ENCODE assay signal across 19 cellular contexts in the genomic region with DNA sequence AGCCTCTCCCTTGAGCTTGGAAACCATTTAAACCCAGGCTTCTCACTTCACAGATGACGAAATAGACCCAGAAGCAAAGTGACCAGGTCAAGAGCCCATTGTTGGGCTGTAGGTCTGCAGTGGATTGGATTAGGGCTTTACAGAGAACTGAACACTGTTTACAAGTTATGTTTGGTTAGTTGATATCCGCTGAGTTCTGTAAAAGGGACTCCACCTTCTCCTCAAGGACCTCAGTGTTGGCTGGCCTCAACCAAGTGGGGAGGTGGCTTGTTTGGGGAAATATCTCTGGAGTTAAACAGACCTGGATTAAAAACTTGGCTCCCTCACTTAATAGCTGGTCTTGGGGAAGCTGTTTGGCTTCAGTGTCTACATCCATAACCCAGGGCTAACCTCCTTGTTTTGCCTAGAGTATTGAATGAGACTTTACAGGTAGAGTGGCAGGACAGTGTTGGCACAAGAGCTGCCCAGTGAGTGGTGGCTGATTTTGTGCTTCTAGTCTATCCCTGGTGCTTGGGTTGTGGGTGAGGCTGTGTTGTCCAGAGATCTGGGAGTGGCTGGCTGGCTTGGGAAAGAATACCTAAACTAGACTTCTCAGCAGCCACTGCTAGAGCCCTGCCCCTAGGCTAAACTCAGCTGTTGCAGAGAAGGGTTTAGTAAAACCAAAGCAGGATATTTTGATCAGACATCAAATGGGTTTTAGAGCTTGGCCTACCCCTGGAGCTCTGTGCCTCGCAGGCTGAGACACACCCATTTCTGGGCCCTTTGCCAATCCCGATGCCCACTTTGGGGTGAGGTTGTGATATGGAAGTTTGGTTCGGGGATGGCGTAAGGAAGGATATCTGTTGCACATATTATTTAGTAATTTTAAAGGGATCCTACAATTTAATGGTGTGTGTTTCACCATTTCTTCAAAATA.
DNase-seq lines count a peak whose midpoint lies in the region; ATAC-seq and TF ChIP-seq lines count a peak whose summit lies in the region.
"Had no signal": no experiment of that assay in that cellular context is flagged by ENCODE, and none has a peak within 500 bp of the region (broad histone marks: within the 10 kb centered on the region; RNA-seq: fewer than 3 reads in every experiment).

No MANE protein-coding gene starts in this region.

- H3K9me3 Mint-ChIP-seq in progenitor cell of endocrine pancreas (ENCODE audit: low read depth) = no peaks in the 10 kb centered on the region
- H3K9me3 Mint-ChIP-seq: HFFc6 had no signal

- H3K36me3 ChIP-seq in HEK293 (ENCODE audit: control insufficient read depth in 2 of 2, insufficient read depth in 1 of 2, low read length in 2 of 2) = peaks cover 0 to 8% of the 10 kb centered on the region in 2 experiments; a peak in 1 of 3 replicates
- H3K36me3 ChIP-seq in lung (ENCODE audit: control insufficient read depth in 2 of 2, insufficient read depth in 2 of 2, low read length in 2 of 2) = no peaks in the 10 kb centered on the region

- no peaks in the 10 kb centered on the region for H3K27me3 Mint-ChIP-seq in progenitor cell of endocrine pancreas

- no peak overlapping the region for H3K4me3 ChIP-seq in HEK293 (ENCODE audit: low read depth, low read length)
- H3K4me3 ChIP-seq in lung = no peak overlapping the region

- no peak overlapping the region for H3K4me3 Mint-ChIP-seq in progenitor cell of endocrine pancreas (ENCODE audit: low read depth)
- H3K4me3 Mint-ChIP-seq: HFFc6 had no signal

- no peaks in the 10 kb centered on the region for H3K9me3 ChIP-seq in HEK293 (ENCODE audit: control insufficient read depth, insufficient read depth, low read depth, low read length)
- H3K9me3 ChIP-seq in lung (ENCODE audit: control insufficient read depth in 2 of 2, insufficient read depth in 1 of 2, low read length in 1 of 2) = no peaks in the 10 kb centered on the region

- H3K27me3 ChIP-seq in lung (ENCODE audit: control insufficient read depth, insufficient read depth) = no peaks in the 10 kb centered on the region

- TF ChIP-seq CTCF in HEK293 (tag by site-specific recombination; IDR thresholded peaks at IDR 0.05) = no peak
- no peak for TF ChIP-seq CTCF in RWPE1 (conservative IDR thresholded peaks at IDR 0.05; ENCODE audit: low read depth)
- no peak for TF ChIP-seq CTCF in lung (IDR thresholded peaks at IDR 0.05; ENCODE audit: control extremely low read depth, extremely low read depth)
- no peak for TF ChIP-seq CTCF in progenitor cell of endocrine pancreas (IDR thresholded peaks at IDR 0.05; ENCODE audit: unreplicated experiment)
- TF ChIP-seq CTCF in GM10248 (IDR thresholded peaks at IDR 0.05; ENCODE audit: control extremely low read depth, extremely low read depth, low read depth, missing control alignments) = no peak

- H3K27ac ChIP-seq in HEK293 (ENCODE audit: extremely low read depth, low read depth, low read length) = no peak overlapping the region
- peak overlapping the region; percentile 67 for H3K27ac ChIP-seq in RWPE1
- peak overlapping the region in 1 of 2 donors; percentile 32 for H3K27ac ChIP-seq in lung (ENCODE audit: low read depth in 1 of 2, low read length in 1 of 2)
- H3K27ac ChIP-seq: C4-2B had no signal

- DNase-seq in RWPE1 (ENCODE audit: low spot score) = no peak
- DNase-seq in lung (ENCODE audit: low spot score) = no peak
- no peak for DNase-seq in progenitor cell of endocrine pancreas (ENCODE audit: low spot score, unreplicated experiment)
- DNase-seq in amygdala (lab: John Stamatoyannopoulos, UW) = no peak
- DNase-seq in GM10248 (ENCODE audit: extremely low spot score) = no peak
- DNase-seq: DMS153; EL; HFFc6; IMR-90; Karpas-422; MM.1S; NCI-H1105; NCI-H1694; NCI-H2107; NCI-H526 treated with DMSO at 0.1 percent for 48 hours; NK-92 treated with Interleukin-12 subunit alpha and Interleukin-12 subunit beta, amount 100 ng/mL, for 24 hours had no signal

- H3K4me1 Mint-ChIP-seq in progenitor cell of endocrine pancreas (ENCODE audit: low read depth) = no peaks in the 10 kb centered on the region

- H3K36me3 Mint-ChIP-seq in progenitor cell of endocrine pancreas (ENCODE audit: insufficient read depth) = no peaks in the 10 kb centered on the region

- no peaks in the 10 kb centered on the region for H3K4me1 ChIP-seq in HEK293 (ENCODE audit: control insufficient read depth, insufficient read depth, low read length)
- peaks cover 0 to 9% of the 10 kb centered on the region in 2 donors for H3K4me1 ChIP-seq in lung (ENCODE audit: control insufficient read depth in 2 of 2, insufficient read depth in 2 of 2, low read length in 2 of 2)

- H3K27ac Mint-ChIP-seq in progenitor cell of endocrine pancreas = peak overlapping the region; percentile 29
- H3K27ac Mint-ChIP-seq: HFFc6 had no signal

- 38 to 49% methylated on average over 6 of the region's 6 CpGs for WGBS in lung, 2 donors

- ATAC-seq in lung (ENCODE audit: insufficient read depth, low FRiP score) = peak; percentile 25
- ATAC-seq in HG02763 (IDR thresholded peaks at IDR 0.05; ENCODE audit: unreplicated experiment) = no peak

- CTCF ChIA-PET in HEK293 (lab: Yijun Ruan, JAX) (interaction anchor here (0.6 to 7.2 kb wide), 15 partner anchors 8 to 632 kb away, joined by 3 to 75 read pairs (median 3); no protein-coding TSS in a partner anchor), RWPE1 (lab: Yijun Ruan, JAX) (interaction anchor here (1.3 kb wide), 1 partner anchor 87 kb away, joined by 3 read pairs; no protein-coding TSS in a partner anchor), GM10248 (lab: Yijun Ruan, JAX) (interaction anchor here (0.8 to 8.5 kb wide), 19 partner anchors 8 to 563 kb away, joined by 3 to 120 read pairs (median 7); partner anchors contain the start of genes ALDH9A1 and TMCO1)

- POLR2A ChIA-PET in HEK293 (lab: Yijun Ruan, JAX) = interaction anchor here (1.1 kb wide), 1 partner anchor 87 kb away, joined by 3 read pairs; no protein-coding TSS in a partner anchor
- POLR2A ChIA-PET in RWPE1 (lab: Yijun Ruan, JAX; ENCODE audit: low non-redundant PET) = no interaction called here
- POLR2A ChIA-PET in GM10248 (lab: Yijun Ruan, JAX) = no interaction called here

TF ChIP-seq in HEK293, 187 proteins besides CTCF, POLR2A, EP300 and RAD21:
- TF ChIP-seq ZNF140 (tag by site-specific recombination; IDR thresholded peaks at IDR 0.05) (no peak), ZBTB8A (tag by site-specific recombination; IDR thresholded peaks at IDR 0.05) (peak; percentile 28; the same call in 1 of the 2 replicates)
